In genomic region chr2:121284424-121285076, GRCh38 we compare ENCODE assay signal across 8 cellular contexts. TPM values are rescaled to one million over a fixed set of nuclear protein-coding genes. Genes with fewer than 3 reads are reported as not detected.
DNase-seq lines count a peak whose midpoint lies in the region; ATAC-seq, FAIRE-seq and TF ChIP-seq lines count a peak whose summit lies in the region.

No MANE protein-coding gene starts in this region.

- no peak overlapping the region for H2BK5ac ChIP-seq in mesendoderm (ENCODE audit: low read length)

- no peaks in the 10 kb centered on the region for H3K27me3 ChIP-seq in Caco-2 (replicated peaks; ENCODE audit: control insufficient read depth, insufficient read depth, low read length)
- H3K27me3 ChIP-seq in GM12878 (replicated peaks in 1 of 2; ENCODE audit: control insufficient read depth in 2 of 2, insufficient read depth in 2 of 2, low read length in 1 of 2): peaks cover 4 to 5% of the 10 kb centered on the region in 2 experiments; a peak in 3 of 4 replicates
- H3K27me3 ChIP-seq in mesendoderm (ENCODE audit: insufficient read depth, low read length, poor library complexity): peaks cover 9% of the 10 kb centered on the region

- TF ChIP-seq EP300 in GM12878 (IDR thresholded peaks at IDR 0.05; ENCODE audit: borderline replicate concordance in 1 of 2, control insufficient read depth in 1 of 2, low read depth in 2 of 2, low read length in 2 of 2): no peak

- H3K27me3 Mint-ChIP-seq in Caco-2 (ENCODE audit: insufficient read depth, unreplicated experiment): no peaks in the 10 kb centered on the region

- no peak for DNase-seq in Caco-2
- no peak for DNase-seq in GM12878 (ENCODE audit: low read depth, low spot score)
- peak; percentile 19 for DNase-seq in mesendoderm
- DNase-seq in T-helper 9 cell: no peak
- DNase-seq in NCI-H1436 (lab: John Stamatoyannopoulos, UW): no peak
- no peak for DNase-seq in stimulated activated CD4-positive, alpha-beta T cell treated with anti-CD3 and anti-CD28 coated beads, Interleukin-4, amount 100 ng/mL, for 1 hour

- TF ChIP-seq RAD21 in GM12878 (IDR thresholded peaks at IDR 0.05; ENCODE audit: insufficient read depth, low read depth, low read length): no peak

- no peak overlapping the region for H2AK5ac ChIP-seq in mesendoderm (ENCODE audit: low read length)

- peak overlapping the region; percentile 55 for H3K27ac Mint-ChIP-seq in Caco-2 (ENCODE audit: unreplicated experiment)

- CTCF ChIA-PET in Caco-2 (lab: Charles Lee) (no interaction called here), GM12878 (lab: Yijun Ruan, JAX) (no interaction called here)

- no peak overlapping the region for H4K5ac ChIP-seq in mesendoderm (ENCODE audit: low read length)

- no peak overlapping the region for H2BK120ac ChIP-seq in mesendoderm (ENCODE audit: low read depth, low read length)

- H3K4me3 Mint-ChIP-seq in Caco-2 (ENCODE audit: unreplicated experiment): peak overlapping the region; percentile 90

- H3K18ac ChIP-seq in mesendoderm (ENCODE audit: low read length): no peak overlapping the region

- H4K20me1 ChIP-seq in GM12878 (ENCODE audit: control insufficient read depth, insufficient read depth): no peaks in the 10 kb centered on the region

- peaks cover 12% of the 10 kb centered on the region for H3K4me1 ChIP-seq in Caco-2
- no peaks in the 10 kb centered on the region for H3K4me1 ChIP-seq in GM12878 (ENCODE audit: control insufficient read depth, insufficient read depth, low read length)
- H3K4me1 ChIP-seq in mesendoderm (ENCODE audit: control insufficient read depth, low read depth, low read length): no peaks in the 10 kb centered on the region

- H3K9ac ChIP-seq in GM12878 (ENCODE audit: control insufficient read depth, insufficient read depth, low read length): no peak overlapping the region
- H3K9ac ChIP-seq in mesendoderm (ENCODE audit: low read length): peak overlapping the region; percentile 63

- H3K4me3 ChIP-seq in Caco-2 (ENCODE audit: low read depth, low read length) (peak overlapping the region; percentile 59), GM12878 (0 out of 2 replicates have a peak overlapping the region, but pooled peaks have one; percentile 11), mesendoderm (ENCODE audit: low read length) (peak overlapping the region; percentile 38)

- no peak overlapping the region for H4K8ac ChIP-seq in mesendoderm (ENCODE audit: low read depth, low read length)

- no peak overlapping the region for H3K23ac ChIP-seq in mesendoderm (ENCODE audit: low read length)

- no peaks in the 10 kb centered on the region for H3K36me3 Mint-ChIP-seq in Caco-2 (ENCODE audit: insufficient read depth, unreplicated experiment)

- SMC1A ChIA-PET in GM12878 (lab: Charles Lee; ENCODE audit: uncharacterized antibody, unreplicated experiment): no interaction called here

- H3K4me2 ChIP-seq in GM12878 (ENCODE audit: control insufficient read depth, insufficient read depth) (peak overlapping the region; percentile 42; the same call in 1 of the 2 replicates), mesendoderm (ENCODE audit: low read length) (peak overlapping the region; percentile 49)

- H2BK15ac ChIP-seq in mesendoderm (replicated peaks; ENCODE audit: low read depth): no peak overlapping the region

- H3K9me3 ChIP-seq in Caco-2: no peaks in the 10 kb centered on the region
- no peaks in the 10 kb centered on the region for H3K9me3 ChIP-seq in GM12878 (replicated peaks; ENCODE audit: control insufficient read depth, insufficient read depth, low read length)

- 15% methylated on average over 68 of the region's 68 CpGs for WGBS in GM12878 (ENCODE audit: insufficient coverage, insufficient replicate concordance, low lambda C conversion rate, missing lambda C conversion rate)
- no CpG with 5 or more reads among the region's 68 CpGs for WGBS in mesendoderm (ENCODE audit: extremely low coverage, insufficient coverage, low lambda C conversion rate)

- peak overlapping the region; percentile 80 for H3K56ac ChIP-seq in mesendoderm (ENCODE audit: low read length)

- no peaks in the 10 kb centered on the region for H3K9me3 Mint-ChIP-seq in Caco-2 (ENCODE audit: unreplicated experiment)

- H3K27ac ChIP-seq in GM12878 (ENCODE audit: control insufficient read depth, insufficient read depth): no peak overlapping the region
- H3K27ac ChIP-seq in mesendoderm (ENCODE audit: low read depth, low read length): no peak overlapping the region

- intact Hi-C loops in Caco-2 (cut with micrococcal nuclease; ENCODE audit: unreplicated experiment): no loop called here
- intact Hi-C loops in GM12878 (cut with micrococcal nuclease; ENCODE audit: unreplicated experiment): no loop called here

- no peak for TF ChIP-seq POLR2A in GM12878 (IDR thresholded peaks at IDR 0.05; ENCODE audit: low read depth, low read length)

- BruUV-seq in Caco-2 (replicated peaks; lab: Mats Ljungman, UMichigan) (no TSS peak), GM12878 (replicated peaks; lab: Mats Ljungman, UMichigan) (no TSS peak)

- POLR2A ChIA-PET in Caco-2 (lab: Charles Lee) (no interaction called here), GM12878 (lab: Charles Lee) (no interaction called here)

- no peak for FAIRE-seq in GM12878 (lab: Jason Lieb, UNC)

- H3K4ac ChIP-seq in mesendoderm (ENCODE audit: low read depth, low read length): no peak overlapping the region

- TF ChIP-seq CTCF in Caco-2 (IDR thresholded peaks at IDR 0.05; ENCODE audit: insufficient read depth in 1 of 2, low read depth in 1 of 2, low read length in 1 of 2, severe bottlenecking in 1 of 2, unreplicated experiment in 1 of 2) (no peak), GM12878 (IDR thresholded peaks at IDR 0.05 in 2 of 3, conservative IDR thresholded peaks at IDR 0.05 in 1 of 3; ENCODE audit: control insufficient read depth in 2 of 3, extremely low read depth in 1 of 3, insufficient read depth in 1 of 3, low read depth in 3 of 3, low read length in 3 of 3) (no peak)

- H3K36me3 ChIP-seq in Caco-2 (ENCODE audit: control insufficient read depth, insufficient read depth, low read length) (no peaks in the 10 kb centered on the region), GM12878 (ENCODE audit: control insufficient read depth in 2 of 2, insufficient read depth in 2 of 2, low read length in 1 of 2) (no peaks in the 10 kb centered on the region), mesendoderm (ENCODE audit: control insufficient read depth, insufficient read depth, low read length) (no peaks in the 10 kb centered on the region)

- no peaks in the 10 kb centered on the region for H3K79me1 ChIP-seq in mesendoderm (ENCODE audit: low read length)

- no peaks in the 10 kb centered on the region for H3K79me2 ChIP-seq in GM12878 (ENCODE audit: control insufficient read depth, insufficient read depth, low read length)
- no peaks in the 10 kb centered on the region for H3K79me2 ChIP-seq in mesendoderm (ENCODE audit: control insufficient read depth, insufficient read depth, low read length)

- ATAC-seq in HG02759 (IDR thresholded peaks at IDR 0.05; ENCODE audit: unreplicated experiment) (peak; percentile 42), GM12878 (no peak), GM18870 (IDR thresholded peaks at IDR 0.05; ENCODE audit: unreplicated experiment) (no peak)

- RAD21 ChIA-PET in GM12878 (lab: Charles Lee; ENCODE audit: unreplicated experiment): no interaction called here

- H2AFZ ChIP-seq in GM12878 (ENCODE audit: control insufficient read depth, low read depth, low read length): no peak overlapping the region

- H3K4me1 Mint-ChIP-seq in Caco-2 (ENCODE audit: low read depth, unreplicated experiment): peaks cover 9% of the 10 kb centered on the region

- in situ Hi-C loops in GM12878 (cut with MboI): no loop called here

TF ChIP-seq in GM12878, 131 proteins besides CTCF, POLR2A, EP300 and RAD21 (continues in another document):
- no peak for TF ChIP-seq KAT2A (conservative IDR thresholded peaks at IDR 0.05; ENCODE audit: control insufficient read depth, low read depth, low read length)

RNA-seq across cellular contexts. Expression of gene TFCP2L1, which starts 0.5 kb away (rescaled TPM):
- total RNA-seq in Caco-2 (2022) (17.8 and 18.4 TPM in 2 replicates), GM12878 (2014; rRNA removed) (0.06 and 0.11 TPM in 2 replicates), GM12878 (2014; rRNA removed; fragmentation: Illumina TruSeq; extraction: Trizol) (0.04 and 0.09 TPM in 2 replicates), GM12878 (2021) (0.21 TPM in 2 replicates)
- total RNA-seq in GM12878 (2013; cell fraction: nucleolus; rRNA removed): 0.10 TPM in 2 replicates
- 0.34 TPM for polyA plus RNA-seq in GM12878 (2011; ENCODE audit: low read depth)
- polyA plus RNA-seq in GM12878 (2011; rRNA removed) (0.01 and 0.10 TPM in 2 replicates), GM12878 (2014; fragmentation: Illumina TruSeq; extraction: Trizol) (0.10 and 0.14 TPM in 2 replicates), GM12878 (2014; fragmentation: Nextera tagmentation; extraction: Ambion mirVana) (under 1 TPM; 0.02 to 0.05 TPM), GM12878 (2014; rRNA removed) (0.13 and 0.14 TPM in 2 replicates), GM12878 (2016; fragmentation: Nextera tagmentation; extraction: Ambion mirVana) (under 1 TPM in 1 of 2 experiments, not detected in 1; 0.09 TPM)
- polyA plus RNA-seq in GM12878 (2011; cell fraction: cytosol; rRNA removed): 0.03 and 0.12 TPM in 2 replicates
- 0.16 and 0.69 TPM in 2 replicates for polyA plus RNA-seq in GM12878 (2011; cell fraction: nucleus; rRNA removed)
- 0.47 and 0.73 TPM in 2 replicates for polyA plus RNA-seq in GM12878 (2012)
- under 0.01 TPM in 1 of 2 replicates, not detected in the other for polyA minus RNA-seq in GM12878 (2011; rRNA and poly(A)+ RNA removed)
- polyA minus RNA-seq in GM12878 (2011; cell fraction: cytosol; rRNA and poly(A)+ RNA removed): not detected in 2 replicates
- under 0.01 and 0.29 TPM in 2 replicates for polyA minus RNA-seq in GM12878 (2011; cell fraction: nucleus; rRNA and poly(A)+ RNA removed)
- 0.63 TPM for polyA plus RNA-seq in mesendoderm (2013, experiment 1 of 2)
- 0.81 TPM for polyA plus RNA-seq in mesendoderm (2013, experiment 2 of 2)

Comparison
In these comparisons a context has a peak if more than half of its experiments do, and no peak if none do; other contexts are left out.
1. RNA of gene TFCP2L1, which starts 0.5 kb away (total RNA-seq): 17.8 to 18.4 TPM in Caco-2; 0.04 to 0.21 TPM in GM12878; every median in the first group is over 10 times any median in the second.
2. Peak in every context shown above with its lines, with median percentiles within 50 percentile points of each other: H3K4me3 ChIP-seq.